28 cellular contexts compared by ENCODE assay signal in genomic region chr18:48962252-48962856, GRCh38. TPM values are rescaled to one million over a fixed set of nuclear protein-coding genes. Genes with fewer than 3 reads are reported as not detected.
DNase-seq lines count a peak whose midpoint lies in the region; ATAC-seq and TF ChIP-seq lines count a peak whose summit lies in the region.
"Had no signal": no experiment of that assay in that cellular context is flagged by ENCODE, and none has a peak within 500 bp of the region (broad histone marks: within the 10 kb centered on the region; RNA-seq: fewer than 3 reads in every experiment).

No MANE protein-coding gene starts in this region.

- H3K9me3 ChIP-seq in Peyer's patch, result no peaks in the 10 kb centered on the region
- no peaks in the 10 kb centered on the region for H3K9me3 ChIP-seq in esophagus muscularis mucosa
- H3K9me3 ChIP-seq in aorta (ENCODE audit: control insufficient read depth, low read length), result no peaks in the 10 kb centered on the region
- H3K9me3 ChIP-seq: left lung, MG63 had no signal

- DNase-seq in Peyer's patch (no peak), esophagus muscularis mucosa (ENCODE audit: extremely low spot score) (no peak), osteocyte (ENCODE audit: extremely low spot score, unreplicated experiment) (no peak), aorta (no peak), OCI-M1 (lab: John Stamatoyannopoulos, UW) (no peak), retina (no peak)
- no peak for DNase-seq in stimulated activated CD4-positive, alpha-beta T cell treated with anti-CD3 and anti-CD28 coated beads, Interleukin-1b, Interleukin-23, amount 100 ng/mL, for 48 hours
- DNase-seq: activated B cell treated with CpG ODN at 0.5 μM for 24 hours; activated CD4-positive, alpha-beta T cell treated with anti-CD3 and anti-CD28 coated beads, Interleukin-2, amount 50 U/mL, for 4 hours; CD4-positive, CD25-positive, alpha-beta regulatory T cell; foreskin keratinocyte; HFFc6; hippocampal formation; immature natural killer cell; KBM-7; left lung; MG63; midbrain; NCI-H2081 treated with DMSO at 0.1 percent for 48 hours; NCI-H446 treated with DMSO at 0.1 percent for 48 hours; PC-3; posterior cingulate gyrus; Right ventricle myocardium superior; stimulated activated CD8-positive, alpha-beta memory T cell treated with anti-CD3 and anti-CD28 coated beads, Interleukin-4, amount 100 ng/mL, for 48 hours had no signal

- H3K27ac ChIP-seq in Peyer's patch, result peak overlapping the region in 3 of 4 donors; percentile 28 to 52 (median 34)
- peak overlapping the region; percentile 64 to 73 (median 66) for H3K27ac ChIP-seq in esophagus muscularis mucosa (replicated peaks in 1 of 4)
- no peak overlapping the region for H3K27ac ChIP-seq in aorta (ENCODE audit: low read depth in 1 of 2, low read length in 2 of 2)
- H3K27ac ChIP-seq: epithelial cell of prostate, foreskin keratinocyte had no signal

- TF ChIP-seq POLR2A in Peyer's patch (IDR thresholded peaks at IDR 0.05) (no peak), esophagus muscularis mucosa (IDR thresholded peaks at IDR 0.05; ENCODE audit: low read depth) (no peak)

- no peak for TF ChIP-seq EP300 in esophagus muscularis mucosa (IDR thresholded peaks at IDR 0.05)

- H3K4me3 Mint-ChIP-seq in osteocyte (ENCODE audit: unreplicated experiment), result no peak overlapping the region
- H3K4me3 Mint-ChIP-seq: activated B cell treated with CpG ODN at 0.5 μM for 24 hours; activated naive CD8-positive, alpha-beta T cell; HFFc6; immature natural killer cell; natural killer cell treated with Interleukin-12 subunit alpha and Interleukin-12 subunit beta and Interleukin-15 and Interleukin-18, amount 100 ng/mL, for 72 hours had no signal

- H3K36me3 Mint-ChIP-seq in osteocyte (ENCODE audit: unreplicated experiment), result no peaks in the 10 kb centered on the region
- H3K36me3 Mint-ChIP-seq: activated naive CD8-positive, alpha-beta T cell; CD4-positive, CD25-positive, alpha-beta regulatory T cell; natural killer cell treated with Interleukin-12 subunit alpha and Interleukin-12 subunit beta and Interleukin-15 and Interleukin-18, amount 100 ng/mL, for 72 hours had no signal

- H3K4me1 Mint-ChIP-seq in osteocyte (ENCODE audit: unreplicated experiment), result peaks cover 47% of the 10 kb centered on the region
- H3K4me1 Mint-ChIP-seq: activated B cell treated with CpG ODN at 0.5 μM for 24 hours had no signal

- 77% methylated on average over 7 of the region's 7 CpGs for WGBS in esophagus muscularis mucosa
- 86 to 92% methylated on average over 7 of the region's 7 CpGs for WGBS in aorta, 2 donors

- intact Hi-C loops in esophagus muscularis mucosa (cut with DNase I), result no loop called here
- intact Hi-C loops in aorta (cut with DNase I), result no loop called here

- no peak overlapping the region for H3K4me3 ChIP-seq in Peyer's patch
- no peak overlapping the region for H3K4me3 ChIP-seq in esophagus muscularis mucosa
- no peak overlapping the region for H3K4me3 ChIP-seq in aorta (ENCODE audit: low read length in 2 of 2)
- H3K4me3 ChIP-seq: left lung, MG63 had no signal

- no peaks in the 10 kb centered on the region for H3K9me3 Mint-ChIP-seq in osteocyte (ENCODE audit: unreplicated experiment)
- H3K9me3 Mint-ChIP-seq: activated B cell treated with CpG ODN at 0.5 μM for 24 hours; activated T-helper 2 cell treated with anti-CD3 and anti-CD28 coated beads, Interferon-gamma antibody, Interleukin-2, Interleukin-4, amounts not matched to agents 10 μg/mL and 5 μg/mL and 100 μg/mL, durations not matched to agents 14 hours and 24 hours and 36 hours; CD4-positive, CD25-positive, alpha-beta regulatory T cell; HFFc6; natural killer cell treated with Interleukin-12 subunit alpha and Interleukin-12 subunit beta and Interleukin-15 and Interleukin-18, amount 100 ng/mL, for 72 hours had no signal

- peak; percentile 6 for ATAC-seq in aorta (ENCODE audit: low FRiP score)
- ATAC-seq: PC-3 had no signal

- H3K27ac Mint-ChIP-seq in osteocyte (ENCODE audit: unreplicated experiment), result peak overlapping the region; percentile 12
- H3K27ac Mint-ChIP-seq: activated B cell treated with CpG ODN at 0.5 μM for 24 hours; activated naive CD8-positive, alpha-beta T cell; activated T-helper 2 cell treated with anti-CD3 and anti-CD28 coated beads, Interferon-gamma antibody, Interleukin-2, Interleukin-4, amounts not matched to agents 10 μg/mL and 5 μg/mL and 100 μg/mL, durations not matched to agents 14 hours and 24 hours and 36 hours; CD4-positive, CD25-positive, alpha-beta regulatory T cell; HFFc6 had no signal

- TF ChIP-seq CTCF in Peyer's patch (IDR thresholded peaks at IDR 0.05) (no peak), esophagus muscularis mucosa (IDR thresholded peaks at IDR 0.05) (no peak), osteocyte (IDR thresholded peaks at IDR 0.05) (no peak)

- H3K27me3 Mint-ChIP-seq in osteocyte (ENCODE audit: unreplicated experiment), result no peaks in the 10 kb centered on the region

- H3K36me3 ChIP-seq in Peyer's patch, result no peaks in the 10 kb centered on the region
- H3K36me3 ChIP-seq in esophagus muscularis mucosa, result no peaks in the 10 kb centered on the region
- H3K36me3 ChIP-seq in aorta (ENCODE audit: control insufficient read depth in 1 of 2, insufficient read depth in 2 of 2, low read length in 1 of 2), result no peaks in the 10 kb centered on the region
- H3K36me3 ChIP-seq: left lung, MG63 had no signal

- H3K4me1 ChIP-seq in Peyer's patch (peaks cover 0 to 9% (median 0%) of the 10 kb centered on the region in 4 donors), esophagus muscularis mucosa (peaks cover 11 to 47% (median 32%) of the 10 kb centered on the region in 4 donors), aorta (ENCODE audit: control insufficient read depth in 1 of 2, insufficient read depth in 2 of 2, low read length in 2 of 2) (no peaks in the 10 kb centered on the region)

- no peaks in the 10 kb centered on the region for H3K27me3 ChIP-seq in Peyer's patch
- no peaks in the 10 kb centered on the region for H3K27me3 ChIP-seq in esophagus muscularis mucosa
- H3K27me3 ChIP-seq in aorta (ENCODE audit: control insufficient read depth in 1 of 2, insufficient read depth in 2 of 2, low read length in 1 of 2), result no peaks in the 10 kb centered on the region
- H3K27me3 ChIP-seq: left lung, MG63 had no signal

RNA-seq across cellular contexts. Expression of gene SMAD7, which starts 11.6 kb away (rescaled TPM):
- 100 to 1,000 TPM in 1 of 4 donors, 10 to 100 TPM in 3; 42.9 to 100 (median 68.7) TPM for total RNA-seq in Peyer's patch
- total RNA-seq in esophagus muscularis mucosa, result 10 to 100 TPM; 22.5 to 54.9 (median 40.0) TPM
- 53.6 and 55.8 TPM in 2 replicates for total RNA-seq in osteocyte
- total RNA-seq in aorta, result 10 to 100 TPM; 55.4 to 98.8 TPM
- 10 to 100 TPM; 27.3 to 32.9 TPM for polyA plus RNA-seq in aorta

Comparison
In these comparisons a context has a peak if more than half of its experiments do, and no peak if none do; other contexts are left out.
1. H3K27ac ChIP-seq: peak in Peyer's patch (3 of 4) and esophagus muscularis mucosa (4 of 4); none in aorta (0 of 2).